1 cellular context compared by ENCODE assay signal in the genomic region with DNA sequence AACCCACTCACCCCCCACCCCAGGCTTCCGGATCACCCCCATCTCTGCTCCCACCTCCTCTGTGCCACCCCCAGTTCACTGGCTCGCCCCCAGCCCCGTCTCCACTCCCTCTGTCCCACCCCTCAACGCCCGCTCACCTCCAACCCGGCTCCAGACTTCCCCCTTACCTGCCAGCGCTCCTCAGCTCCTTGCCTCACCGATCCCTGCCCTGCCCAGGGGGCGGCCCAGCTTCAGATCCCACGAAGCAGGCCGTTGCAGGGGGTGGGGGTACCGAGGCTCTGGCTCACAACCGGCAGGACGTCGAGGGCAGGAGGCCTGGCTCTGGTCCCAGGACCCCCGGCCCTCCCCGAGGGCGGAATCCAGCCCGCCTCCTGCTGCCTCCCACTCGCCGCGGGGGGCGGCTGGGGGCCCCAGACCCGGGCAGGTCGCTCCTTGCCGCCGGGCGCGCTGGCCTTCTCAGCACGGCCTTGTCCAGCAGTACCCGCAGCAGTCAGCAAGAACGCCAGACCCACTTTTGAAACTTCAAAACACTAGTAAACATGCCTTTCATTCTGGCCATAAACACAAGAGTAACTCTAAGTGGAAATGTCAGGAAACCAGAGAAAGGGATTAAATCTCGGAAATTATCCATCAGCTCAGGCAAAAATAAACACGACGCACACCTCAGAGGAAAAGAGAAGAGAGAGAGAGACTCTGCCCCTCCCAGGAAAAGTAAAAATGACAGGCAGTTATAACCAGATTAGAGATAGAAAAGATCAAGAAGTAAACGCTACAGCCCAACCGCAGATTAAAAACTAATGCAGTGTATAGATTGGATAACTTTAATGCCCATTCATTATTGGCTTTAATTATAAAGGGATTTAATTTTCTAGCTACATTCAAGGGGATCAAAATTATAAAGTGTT.
TF ChIP-seq lines count a peak whose summit lies in the region.

No MANE protein-coding gene starts in this region.

TF ChIP-seq in HEK293, 187 proteins besides CTCF, POLR2A, EP300 and RAD21 (continued from another document and continues in another):
- TF ChIP-seq ZSCAN16 (tag by site-specific recombination; IDR thresholded peaks at IDR 0.05) (no peak), ZNF350 (tag by site-specific recombination; IDR thresholded peaks at IDR 0.05) (no peak), ZNF529 (tag by site-specific recombination; IDR thresholded peaks at IDR 0.05; ENCODE audit: insufficient replicate concordance) (no peak), ZNF704 (tag by site-specific recombination; IDR thresholded peaks at IDR 0.05) (no peak), SCRT1 (tag by site-specific recombination; IDR thresholded peaks at IDR 0.05; ENCODE audit: borderline replicate concordance) (no peak), BCL11A (tag by site-specific recombination; IDR thresholded peaks at IDR 0.05; ENCODE audit: low read depth) (no peak), ZNF266 (tag by site-specific recombination; IDR thresholded peaks at IDR 0.05; ENCODE audit: low read depth) (no peak), TRIM28 (IDR thresholded peaks at IDR 0.05; ENCODE audit: borderline replicate concordance, low read length) (peak; percentile 71; the same call in 1 of the 2 replicates), ZNF549 (tag by site-specific recombination; IDR thresholded peaks at IDR 0.05) (no peak), OVOL3 (tag by site-specific recombination; IDR thresholded peaks at IDR 0.05) (peak; percentile 58; the same call in 1 of the 2 replicates), ZNF561 (tag by site-specific recombination; IDR thresholded peaks at IDR 0.05; ENCODE audit: borderline replicate concordance) (no peak), ZNF121 (tag by site-specific recombination; IDR thresholded peaks at IDR 0.05) (no peak), BCL11B (tag by site-specific recombination; IDR thresholded peaks at IDR 0.05; ENCODE audit: low read depth) (no peak), AEBP2 (tag by site-specific recombination; IDR thresholded peaks at IDR 0.05; ENCODE audit: borderline replicate concordance) (no peak), SP2 (tag by site-specific recombination; IDR thresholded peaks at IDR 0.05) (peak; percentile 79), ZNF677 (tag by site-specific recombination; IDR thresholded peaks at IDR 0.05) (no peak), ZNF654 (tag by site-specific recombination; IDR thresholded peaks at IDR 0.05; ENCODE audit: low read depth) (no peak), ZNF157 (tag by site-specific recombination; IDR thresholded peaks at IDR 0.05) (no peak), ZNF274 (IDR thresholded peaks at IDR 0.05; ENCODE audit: low read length) (no peak), ZNF274 (tag by site-specific recombination; IDR thresholded peaks at IDR 0.05; ENCODE audit: borderline replicate concordance) (no peak), PRDM6 (tag by site-specific recombination; IDR thresholded peaks at IDR 0.05) (peak; percentile 84), ZNF660 (tag by site-specific recombination; IDR thresholded peaks at IDR 0.05) (no peak), ZNF16 (tag by site-specific recombination; IDR thresholded peaks at IDR 0.05; ENCODE audit: low read depth) (no peak), EGR2 (tag by site-specific recombination; IDR thresholded peaks at IDR 0.05; ENCODE audit: low read depth) (peak; percentile 98), ZBTB20 (tag by site-specific recombination; IDR thresholded peaks at IDR 0.05) (peak; percentile 76), ZNF140 (tag by site-specific recombination; IDR thresholded peaks at IDR 0.05) (no peak), ZNF311 (tag by site-specific recombination; IDR thresholded peaks at IDR 0.05; ENCODE audit: borderline replicate concordance) (no peak), RBAK (tag by site-specific recombination; IDR thresholded peaks at IDR 0.05) (no peak), ZNF37A (tag by site-specific recombination; IDR thresholded peaks at IDR 0.05) (no peak), ZNF548 (tag by site-specific recombination; IDR thresholded peaks at IDR 0.05) (no peak), ZNF10 (tag by site-specific recombination; IDR thresholded peaks at IDR 0.05) (no peak), ZNF473 (tag by site-specific recombination; IDR thresholded peaks at IDR 0.05) (no peak), ZNF488 (tag by site-specific recombination; IDR thresholded peaks at IDR 0.05) (no peak), ZFP69B (tag by site-specific recombination; IDR thresholded peaks at IDR 0.05) (no peak), ZNF2 (tag by site-specific recombination; IDR thresholded peaks at IDR 0.05) (no peak), ZNF670 (tag by site-specific recombination; IDR thresholded peaks at IDR 0.05; ENCODE audit: low read depth) (no peak), SETDB1 (IDR thresholded peaks at IDR 0.05; ENCODE audit: insufficient read length, low read length) (no peak), ZNF837 (tag by site-specific recombination; IDR thresholded peaks at IDR 0.05) (no peak)
- TF ChIP-seq, protein P1, sequence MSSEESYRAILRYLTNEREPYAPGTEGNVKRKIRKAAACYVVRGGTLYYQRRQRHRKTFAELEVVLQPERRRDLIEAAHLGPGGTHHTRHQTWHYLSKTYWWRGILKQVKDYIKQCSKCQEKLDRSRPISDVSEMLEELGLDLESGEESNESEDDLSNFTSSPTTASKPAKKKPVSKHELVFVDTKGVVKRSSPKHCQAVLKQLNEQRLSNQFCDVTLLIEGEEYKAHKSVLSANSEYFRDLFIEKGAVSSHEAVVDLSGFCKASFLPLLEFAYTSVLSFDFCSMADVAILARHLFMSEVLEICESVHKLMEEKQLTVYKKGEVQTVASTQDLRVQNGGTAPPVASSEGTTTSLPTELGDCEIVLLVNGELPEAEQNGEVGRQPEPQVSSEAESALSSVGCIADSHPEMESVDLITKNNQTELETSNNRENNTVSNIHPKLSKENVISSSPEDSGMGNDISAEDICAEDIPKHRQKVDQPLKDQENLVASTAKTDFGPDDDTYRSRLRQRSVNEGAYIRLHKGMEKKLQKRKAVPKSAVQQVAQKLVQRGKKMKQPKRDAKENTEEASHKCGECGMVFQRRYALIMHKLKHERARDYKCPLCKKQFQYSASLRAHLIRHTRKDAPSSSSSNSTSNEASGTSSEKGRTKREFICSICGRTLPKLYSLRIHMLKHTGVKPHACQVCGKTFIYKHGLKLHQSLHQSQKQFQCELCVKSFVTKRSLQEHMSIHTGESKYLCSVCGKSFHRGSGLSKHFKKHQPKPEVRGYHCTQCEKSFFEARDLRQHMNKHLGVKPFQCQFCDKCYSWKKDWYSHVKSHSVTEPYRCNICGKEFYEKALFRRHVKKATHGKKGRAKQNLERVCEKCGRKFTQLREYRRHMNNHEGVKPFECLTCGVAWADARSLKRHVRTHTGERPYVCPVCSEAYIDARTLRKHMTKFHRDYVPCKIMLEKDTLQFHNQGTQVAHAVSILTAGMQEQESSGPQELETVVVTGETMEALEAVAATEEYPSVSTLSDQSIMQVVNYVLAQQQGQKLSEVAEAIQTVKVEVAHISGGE (tag by site-specific recombination; conservative IDR thresholded peaks at IDR 0.05; ENCODE audit: low read depth) = no peak
- TF ChIP-seq, protein P2, sequence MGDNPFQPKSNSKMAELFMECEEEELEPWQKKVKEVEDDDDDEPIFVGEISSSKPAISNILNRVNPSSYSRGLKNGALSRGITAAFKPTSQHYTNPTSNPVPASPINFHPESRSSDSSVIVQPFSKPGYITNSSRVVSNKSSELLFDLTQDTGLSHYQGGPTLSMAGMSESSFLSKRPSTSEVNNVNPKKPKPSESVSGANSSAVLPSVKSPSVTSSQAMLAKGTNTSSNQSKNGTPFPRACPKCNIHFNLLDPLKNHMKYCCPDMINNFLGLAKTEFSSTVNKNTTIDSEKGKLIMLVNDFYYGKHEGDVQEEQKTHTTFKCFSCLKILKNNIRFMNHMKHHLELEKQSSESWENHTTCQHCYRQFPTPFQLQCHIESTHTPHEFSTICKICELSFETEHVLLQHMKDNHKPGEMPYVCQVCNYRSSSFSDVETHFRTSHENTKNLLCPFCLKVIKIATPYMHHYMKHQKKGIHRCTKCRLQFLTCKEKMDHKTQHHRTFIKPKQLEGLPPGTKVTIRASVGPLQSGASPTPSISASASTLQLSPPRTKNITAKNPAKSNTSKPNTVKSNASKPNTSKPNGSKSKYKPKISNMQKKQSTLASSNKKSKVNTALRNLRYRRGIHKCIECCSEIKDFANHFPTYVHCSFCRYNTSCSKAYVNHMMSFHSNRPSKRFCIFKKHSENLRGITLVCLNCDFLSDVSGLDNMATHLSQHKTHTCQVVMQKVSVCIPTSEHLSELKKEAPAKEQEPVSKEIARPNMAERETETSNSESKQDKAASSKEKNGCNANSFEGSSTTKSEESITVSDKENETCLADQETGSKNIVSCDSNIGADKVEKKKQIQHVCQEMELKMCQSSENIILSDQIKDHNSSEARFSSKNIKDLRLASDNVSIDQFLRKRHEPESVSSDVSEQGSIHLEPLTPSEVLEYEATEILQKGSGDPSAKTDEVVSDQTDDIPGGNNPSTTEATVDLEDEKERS (tag by site-specific recombination; IDR thresholded peaks at IDR 0.05) = no peak
- TF ChIP-seq, protein P3, sequence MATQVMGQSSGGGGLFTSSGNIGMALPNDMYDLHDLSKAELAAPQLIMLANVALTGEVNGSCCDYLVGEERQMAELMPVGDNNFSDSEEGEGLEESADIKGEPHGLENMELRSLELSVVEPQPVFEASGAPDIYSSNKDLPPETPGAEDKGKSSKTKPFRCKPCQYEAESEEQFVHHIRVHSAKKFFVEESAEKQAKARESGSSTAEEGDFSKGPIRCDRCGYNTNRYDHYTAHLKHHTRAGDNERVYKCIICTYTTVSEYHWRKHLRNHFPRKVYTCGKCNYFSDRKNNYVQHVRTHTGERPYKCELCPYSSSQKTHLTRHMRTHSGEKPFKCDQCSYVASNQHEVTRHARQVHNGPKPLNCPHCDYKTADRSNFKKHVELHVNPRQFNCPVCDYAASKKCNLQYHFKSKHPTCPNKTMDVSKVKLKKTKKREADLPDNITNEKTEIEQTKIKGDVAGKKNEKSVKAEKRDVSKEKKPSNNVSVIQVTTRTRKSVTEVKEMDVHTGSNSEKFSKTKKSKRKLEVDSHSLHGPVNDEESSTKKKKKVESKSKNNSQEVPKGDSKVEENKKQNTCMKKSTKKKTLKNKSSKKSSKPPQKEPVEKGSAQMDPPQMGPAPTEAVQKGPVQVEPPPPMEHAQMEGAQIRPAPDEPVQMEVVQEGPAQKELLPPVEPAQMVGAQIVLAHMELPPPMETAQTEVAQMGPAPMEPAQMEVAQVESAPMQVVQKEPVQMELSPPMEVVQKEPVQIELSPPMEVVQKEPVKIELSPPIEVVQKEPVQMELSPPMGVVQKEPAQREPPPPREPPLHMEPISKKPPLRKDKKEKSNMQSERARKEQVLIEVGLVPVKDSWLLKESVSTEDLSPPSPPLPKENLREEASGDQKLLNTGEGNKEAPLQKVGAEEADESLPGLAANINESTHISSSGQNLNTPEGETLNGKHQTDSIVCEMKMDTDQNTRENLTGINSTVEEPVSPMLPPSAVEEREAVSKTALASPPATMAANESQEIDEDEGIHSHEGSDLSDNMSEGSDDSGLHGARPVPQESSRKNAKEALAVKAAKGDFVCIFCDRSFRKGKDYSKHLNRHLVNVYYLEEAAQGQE (tag by site-specific recombination; IDR thresholded peaks at IDR 0.05) = no peak
- TF ChIP-seq, protein P4, sequence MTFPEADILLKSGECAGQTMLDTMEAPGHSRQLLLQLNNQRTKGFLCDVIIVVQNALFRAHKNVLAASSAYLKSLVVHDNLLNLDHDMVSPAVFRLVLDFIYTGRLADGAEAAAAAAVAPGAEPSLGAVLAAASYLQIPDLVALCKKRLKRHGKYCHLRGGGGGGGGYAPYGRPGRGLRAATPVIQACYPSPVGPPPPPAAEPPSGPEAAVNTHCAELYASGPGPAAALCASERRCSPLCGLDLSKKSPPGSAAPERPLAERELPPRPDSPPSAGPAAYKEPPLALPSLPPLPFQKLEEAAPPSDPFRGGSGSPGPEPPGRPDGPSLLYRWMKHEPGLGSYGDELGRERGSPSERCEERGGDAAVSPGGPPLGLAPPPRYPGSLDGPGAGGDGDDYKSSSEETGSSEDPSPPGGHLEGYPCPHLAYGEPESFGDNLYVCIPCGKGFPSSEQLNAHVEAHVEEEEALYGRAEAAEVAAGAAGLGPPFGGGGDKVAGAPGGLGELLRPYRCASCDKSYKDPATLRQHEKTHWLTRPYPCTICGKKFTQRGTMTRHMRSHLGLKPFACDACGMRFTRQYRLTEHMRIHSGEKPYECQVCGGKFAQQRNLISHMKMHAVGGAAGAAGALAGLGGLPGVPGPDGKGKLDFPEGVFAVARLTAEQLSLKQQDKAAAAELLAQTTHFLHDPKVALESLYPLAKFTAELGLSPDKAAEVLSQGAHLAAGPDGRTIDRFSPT (tag by site-specific recombination; IDR thresholded peaks at IDR 0.05) = peak; percentile 9; the same call in 1 of the 2 replicates
